Comparison of ENCODE assay signal across 1 cellular context in the genomic region with DNA sequence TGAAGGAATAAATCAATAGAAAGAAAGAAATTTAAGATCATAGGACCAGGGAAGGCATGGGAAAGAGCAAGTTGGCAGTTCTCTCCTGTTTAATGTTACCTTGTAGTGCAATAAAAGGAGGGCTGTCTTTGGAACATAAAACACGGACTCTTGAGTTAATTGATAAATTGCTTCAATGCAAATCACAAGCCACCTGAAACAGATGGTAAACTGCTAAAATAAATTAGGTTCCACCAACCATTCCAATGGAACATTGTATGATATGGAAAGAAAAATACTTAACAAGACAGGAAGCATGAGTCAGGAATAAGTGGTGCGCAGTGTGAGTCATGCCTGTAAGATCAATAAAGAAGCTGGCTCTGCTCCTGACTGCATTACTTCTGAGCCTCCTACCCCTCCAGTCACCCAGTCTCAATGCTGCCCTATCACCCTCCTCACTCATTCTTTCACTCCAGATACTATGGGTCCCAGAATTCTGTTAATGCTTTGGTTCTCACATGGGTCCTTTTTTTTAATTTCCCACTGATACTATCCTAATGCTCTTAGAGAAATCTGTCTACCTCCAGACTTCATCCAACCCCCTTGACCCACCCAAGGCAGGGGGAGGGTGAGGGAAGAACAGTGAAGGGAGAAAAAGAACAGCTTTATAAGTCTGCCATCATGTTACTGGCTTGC.
TF ChIP-seq lines count a peak whose summit lies in the region.

No MANE protein-coding gene starts in this region.

TF ChIP-seq in K562, 482 proteins besides CTCF, POLR2A, EP300 and RAD21 (continued from another document and continues in another):
- TF ChIP-seq, protein P1, sequence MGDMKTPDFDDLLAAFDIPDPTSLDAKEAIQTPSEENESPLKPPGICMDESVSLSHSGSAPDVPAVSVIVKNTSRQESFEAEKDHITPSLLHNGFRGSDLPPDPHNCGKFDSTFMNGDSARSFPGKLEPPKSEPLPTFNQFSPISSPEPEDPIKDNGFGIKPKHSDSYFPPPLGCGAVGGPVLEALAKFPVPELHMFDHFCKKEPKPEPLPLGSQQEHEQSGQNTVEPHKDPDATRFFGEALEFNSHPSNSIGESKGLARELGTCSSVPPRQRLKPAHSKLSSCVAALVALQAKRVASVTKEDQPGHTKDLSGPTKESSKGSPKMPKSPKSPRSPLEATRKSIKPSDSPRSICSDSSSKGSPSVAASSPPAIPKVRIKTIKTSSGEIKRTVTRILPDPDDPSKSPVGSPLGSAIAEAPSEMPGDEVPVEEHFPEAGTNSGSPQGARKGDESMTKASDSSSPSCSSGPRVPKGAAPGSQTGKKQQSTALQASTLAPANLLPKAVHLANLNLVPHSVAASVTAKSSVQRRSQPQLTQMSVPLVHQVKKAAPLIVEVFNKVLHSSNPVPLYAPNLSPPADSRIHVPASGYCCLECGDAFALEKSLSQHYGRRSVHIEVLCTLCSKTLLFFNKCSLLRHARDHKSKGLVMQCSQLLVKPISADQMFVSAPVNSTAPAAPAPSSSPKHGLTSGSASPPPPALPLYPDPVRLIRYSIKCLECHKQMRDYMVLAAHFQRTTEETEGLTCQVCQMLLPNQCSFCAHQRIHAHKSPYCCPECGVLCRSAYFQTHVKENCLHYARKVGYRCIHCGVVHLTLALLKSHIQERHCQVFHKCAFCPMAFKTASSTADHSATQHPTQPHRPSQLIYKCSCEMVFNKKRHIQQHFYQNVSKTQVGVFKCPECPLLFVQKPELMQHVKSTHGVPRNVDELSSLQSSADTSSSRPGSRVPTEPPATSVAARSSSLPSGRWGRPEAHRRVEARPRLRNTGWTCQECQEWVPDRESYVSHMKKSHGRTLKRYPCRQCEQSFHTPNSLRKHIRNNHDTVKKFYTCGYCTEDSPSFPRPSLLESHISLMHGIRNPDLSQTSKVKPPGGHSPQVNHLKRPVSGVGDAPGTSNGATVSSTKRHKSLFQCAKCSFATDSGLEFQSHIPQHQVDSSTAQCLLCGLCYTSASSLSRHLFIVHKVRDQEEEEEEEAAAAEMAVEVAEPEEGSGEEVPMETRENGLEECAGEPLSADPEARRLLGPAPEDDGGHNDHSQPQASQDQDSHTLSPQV (IDR thresholded peaks at IDR 0.05): peak; percentile 91
- TF ChIP-seq LARP7 (IDR thresholded peaks at IDR 0.05): no peak
- no peak for TF ChIP-seq RBBP5 (IDR thresholded peaks at IDR 0.05; ENCODE audit: borderline replicate concordance, insufficient read depth, low read length, poor library complexity, severe bottlenecking)
- TF ChIP-seq XRCC3 (IDR thresholded peaks at IDR 0.05): no peak
- TF ChIP-seq, protein P2, sequence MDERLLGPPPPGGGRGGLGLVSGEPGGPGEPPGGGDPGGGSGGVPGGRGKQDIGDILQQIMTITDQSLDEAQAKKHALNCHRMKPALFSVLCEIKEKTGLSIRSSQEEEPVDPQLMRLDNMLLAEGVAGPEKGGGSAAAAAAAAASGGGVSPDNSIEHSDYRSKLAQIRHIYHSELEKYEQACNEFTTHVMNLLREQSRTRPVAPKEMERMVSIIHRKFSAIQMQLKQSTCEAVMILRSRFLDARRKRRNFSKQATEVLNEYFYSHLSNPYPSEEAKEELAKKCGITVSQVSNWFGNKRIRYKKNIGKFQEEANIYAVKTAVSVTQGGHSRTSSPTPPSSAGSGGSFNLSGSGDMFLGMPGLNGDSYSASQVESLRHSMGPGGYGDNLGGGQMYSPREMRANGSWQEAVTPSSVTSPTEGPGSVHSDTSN (CRISPR knock-in tag; IDR thresholded peaks at IDR 0.05; ENCODE audit: low read depth): no peak
- TF ChIP-seq, protein P2 (tag; conservative IDR thresholded peaks at IDR 0.05; ENCODE audit: low read depth): no peak
- TF ChIP-seq SMAD3 (CRISPR knock-in tag; conservative IDR thresholded peaks at IDR 0.05): no peak
- no peak for TF ChIP-seq SRSF7 (optimal IDR thresholded peaks at IDR 0.05; ENCODE audit: low read depth, low read length)
- TF ChIP-seq, protein P3, sequence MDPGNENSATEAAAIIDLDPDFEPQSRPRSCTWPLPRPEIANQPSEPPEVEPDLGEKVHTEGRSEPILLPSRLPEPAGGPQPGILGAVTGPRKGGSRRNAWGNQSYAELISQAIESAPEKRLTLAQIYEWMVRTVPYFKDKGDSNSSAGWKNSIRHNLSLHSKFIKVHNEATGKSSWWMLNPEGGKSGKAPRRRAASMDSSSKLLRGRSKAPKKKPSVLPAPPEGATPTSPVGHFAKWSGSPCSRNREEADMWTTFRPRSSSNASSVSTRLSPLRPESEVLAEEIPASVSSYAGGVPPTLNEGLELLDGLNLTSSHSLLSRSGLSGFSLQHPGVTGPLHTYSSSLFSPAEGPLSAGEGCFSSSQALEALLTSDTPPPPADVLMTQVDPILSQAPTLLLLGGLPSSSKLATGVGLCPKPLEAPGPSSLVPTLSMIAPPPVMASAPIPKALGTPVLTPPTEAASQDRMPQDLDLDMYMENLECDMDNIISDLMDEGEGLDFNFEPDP (CRISPR knock-in tag; IDR thresholded peaks at IDR 0.05): 0 out of 2 replicates have a peak, but pooled peaks have one; percentile 7
- TF ChIP-seq, protein P4, sequence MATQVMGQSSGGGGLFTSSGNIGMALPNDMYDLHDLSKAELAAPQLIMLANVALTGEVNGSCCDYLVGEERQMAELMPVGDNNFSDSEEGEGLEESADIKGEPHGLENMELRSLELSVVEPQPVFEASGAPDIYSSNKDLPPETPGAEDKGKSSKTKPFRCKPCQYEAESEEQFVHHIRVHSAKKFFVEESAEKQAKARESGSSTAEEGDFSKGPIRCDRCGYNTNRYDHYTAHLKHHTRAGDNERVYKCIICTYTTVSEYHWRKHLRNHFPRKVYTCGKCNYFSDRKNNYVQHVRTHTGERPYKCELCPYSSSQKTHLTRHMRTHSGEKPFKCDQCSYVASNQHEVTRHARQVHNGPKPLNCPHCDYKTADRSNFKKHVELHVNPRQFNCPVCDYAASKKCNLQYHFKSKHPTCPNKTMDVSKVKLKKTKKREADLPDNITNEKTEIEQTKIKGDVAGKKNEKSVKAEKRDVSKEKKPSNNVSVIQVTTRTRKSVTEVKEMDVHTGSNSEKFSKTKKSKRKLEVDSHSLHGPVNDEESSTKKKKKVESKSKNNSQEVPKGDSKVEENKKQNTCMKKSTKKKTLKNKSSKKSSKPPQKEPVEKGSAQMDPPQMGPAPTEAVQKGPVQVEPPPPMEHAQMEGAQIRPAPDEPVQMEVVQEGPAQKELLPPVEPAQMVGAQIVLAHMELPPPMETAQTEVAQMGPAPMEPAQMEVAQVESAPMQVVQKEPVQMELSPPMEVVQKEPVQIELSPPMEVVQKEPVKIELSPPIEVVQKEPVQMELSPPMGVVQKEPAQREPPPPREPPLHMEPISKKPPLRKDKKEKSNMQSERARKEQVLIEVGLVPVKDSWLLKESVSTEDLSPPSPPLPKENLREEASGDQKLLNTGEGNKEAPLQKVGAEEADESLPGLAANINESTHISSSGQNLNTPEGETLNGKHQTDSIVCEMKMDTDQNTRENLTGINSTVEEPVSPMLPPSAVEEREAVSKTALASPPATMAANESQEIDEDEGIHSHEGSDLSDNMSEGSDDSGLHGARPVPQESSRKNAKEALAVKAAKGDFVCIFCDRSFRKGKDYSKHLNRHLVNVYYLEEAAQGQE (CRISPR knock-in tag; IDR thresholded peaks at IDR 0.05; ENCODE audit: low read depth): no peak
- peak; percentile 77 for TF ChIP-seq POLR2H (tag; IDR thresholded peaks at IDR 0.05; ENCODE audit: low read depth)
- TF ChIP-seq ARID1B (IDR thresholded peaks at IDR 0.05): peak; percentile 94
- TF ChIP-seq, protein P5, sequence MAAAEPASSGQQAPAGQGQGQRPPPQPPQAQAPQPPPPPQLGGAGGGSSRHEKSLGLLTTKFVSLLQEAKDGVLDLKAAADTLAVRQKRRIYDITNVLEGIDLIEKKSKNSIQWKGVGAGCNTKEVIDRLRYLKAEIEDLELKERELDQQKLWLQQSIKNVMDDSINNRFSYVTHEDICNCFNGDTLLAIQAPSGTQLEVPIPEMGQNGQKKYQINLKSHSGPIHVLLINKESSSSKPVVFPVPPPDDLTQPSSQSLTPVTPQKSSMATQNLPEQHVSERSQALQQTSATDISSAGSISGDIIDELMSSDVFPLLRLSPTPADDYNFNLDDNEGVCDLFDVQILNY (CRISPR knock-in tag; IDR thresholded peaks at IDR 0.05): no peak
- TF ChIP-seq CSDE1 (IDR thresholded peaks at IDR 0.05): no peak
- 0 out of 2 replicates have a peak, but pooled peaks have one; percentile 58 for TF ChIP-seq ZNF76 (CRISPR knock-in tag; IDR thresholded peaks at IDR 0.05; ENCODE audit: borderline replicate concordance)
- no peak for TF ChIP-seq SNIP1 (IDR thresholded peaks at IDR 0.05; ENCODE audit: low read depth)
- TF ChIP-seq FOXA1 (IDR thresholded peaks at IDR 0.05; ENCODE audit: borderline replicate concordance): no peak
- TF ChIP-seq, protein P6, sequence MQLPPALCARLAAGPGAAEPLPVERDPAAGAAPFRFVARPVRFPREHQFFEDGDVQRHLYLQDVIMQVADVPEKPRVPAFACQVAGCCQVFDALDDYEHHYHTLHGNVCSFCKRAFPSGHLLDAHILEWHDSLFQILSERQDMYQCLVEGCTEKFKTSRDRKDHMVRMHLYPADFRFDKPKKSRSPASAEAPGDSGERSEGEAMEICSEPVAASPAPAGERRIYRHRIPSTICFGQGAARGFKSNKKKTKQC (CRISPR knock-in tag; IDR thresholded peaks at IDR 0.05): no peak
- TF ChIP-seq NFE2 (IDR thresholded peaks at IDR 0.05; ENCODE audit: low read depth): peak; percentile 95
- no peak for TF ChIP-seq ZNF146 (CRISPR knock-in tag; IDR thresholded peaks at IDR 0.05; ENCODE audit: unreplicated experiment)
- TF ChIP-seq, protein P7, sequence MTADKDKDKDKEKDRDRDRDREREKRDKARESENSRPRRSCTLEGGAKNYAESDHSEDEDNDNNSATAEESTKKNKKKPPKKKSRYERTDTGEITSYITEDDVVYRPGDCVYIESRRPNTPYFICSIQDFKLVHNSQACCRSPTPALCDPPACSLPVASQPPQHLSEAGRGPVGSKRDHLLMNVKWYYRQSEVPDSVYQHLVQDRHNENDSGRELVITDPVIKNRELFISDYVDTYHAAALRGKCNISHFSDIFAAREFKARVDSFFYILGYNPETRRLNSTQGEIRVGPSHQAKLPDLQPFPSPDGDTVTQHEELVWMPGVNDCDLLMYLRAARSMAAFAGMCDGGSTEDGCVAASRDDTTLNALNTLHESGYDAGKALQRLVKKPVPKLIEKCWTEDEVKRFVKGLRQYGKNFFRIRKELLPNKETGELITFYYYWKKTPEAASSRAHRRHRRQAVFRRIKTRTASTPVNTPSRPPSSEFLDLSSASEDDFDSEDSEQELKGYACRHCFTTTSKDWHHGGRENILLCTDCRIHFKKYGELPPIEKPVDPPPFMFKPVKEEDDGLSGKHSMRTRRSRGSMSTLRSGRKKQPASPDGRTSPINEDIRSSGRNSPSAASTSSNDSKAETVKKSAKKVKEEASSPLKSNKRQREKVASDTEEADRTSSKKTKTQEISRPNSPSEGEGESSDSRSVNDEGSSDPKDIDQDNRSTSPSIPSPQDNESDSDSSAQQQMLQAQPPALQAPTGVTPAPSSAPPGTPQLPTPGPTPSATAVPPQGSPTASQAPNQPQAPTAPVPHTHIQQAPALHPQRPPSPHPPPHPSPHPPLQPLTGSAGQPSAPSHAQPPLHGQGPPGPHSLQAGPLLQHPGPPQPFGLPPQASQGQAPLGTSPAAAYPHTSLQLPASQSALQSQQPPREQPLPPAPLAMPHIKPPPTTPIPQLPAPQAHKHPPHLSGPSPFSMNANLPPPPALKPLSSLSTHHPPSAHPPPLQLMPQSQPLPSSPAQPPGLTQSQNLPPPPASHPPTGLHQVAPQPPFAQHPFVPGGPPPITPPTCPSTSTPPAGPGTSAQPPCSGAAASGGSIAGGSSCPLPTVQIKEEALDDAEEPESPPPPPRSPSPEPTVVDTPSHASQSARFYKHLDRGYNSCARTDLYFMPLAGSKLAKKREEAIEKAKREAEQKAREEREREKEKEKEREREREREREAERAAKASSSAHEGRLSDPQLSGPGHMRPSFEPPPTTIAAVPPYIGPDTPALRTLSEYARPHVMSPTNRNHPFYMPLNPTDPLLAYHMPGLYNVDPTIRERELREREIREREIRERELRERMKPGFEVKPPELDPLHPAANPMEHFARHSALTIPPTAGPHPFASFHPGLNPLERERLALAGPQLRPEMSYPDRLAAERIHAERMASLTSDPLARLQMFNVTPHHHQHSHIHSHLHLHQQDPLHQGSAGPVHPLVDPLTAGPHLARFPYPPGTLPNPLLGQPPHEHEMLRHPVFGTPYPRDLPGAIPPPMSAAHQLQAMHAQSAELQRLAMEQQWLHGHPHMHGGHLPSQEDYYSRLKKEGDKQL (CRISPR knock-in tag; IDR thresholded peaks at IDR 0.05; ENCODE audit: borderline replicate concordance): no peak
- no peak for TF ChIP-seq MBD2 (IDR thresholded peaks at IDR 0.05; ENCODE audit: borderline replicate concordance, low read depth)
- TF ChIP-seq, protein P8, sequence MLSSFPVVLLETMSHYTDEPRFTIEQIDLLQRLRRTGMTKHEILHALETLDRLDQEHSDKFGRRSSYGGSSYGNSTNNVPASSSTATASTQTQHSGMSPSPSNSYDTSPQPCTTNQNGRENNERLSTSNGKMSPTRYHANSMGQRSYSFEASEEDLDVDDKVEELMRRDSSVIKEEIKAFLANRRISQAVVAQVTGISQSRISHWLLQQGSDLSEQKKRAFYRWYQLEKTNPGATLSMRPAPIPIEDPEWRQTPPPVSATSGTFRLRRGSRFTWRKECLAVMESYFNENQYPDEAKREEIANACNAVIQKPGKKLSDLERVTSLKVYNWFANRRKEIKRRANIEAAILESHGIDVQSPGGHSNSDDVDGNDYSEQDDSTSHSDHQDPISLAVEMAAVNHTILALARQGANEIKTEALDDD (IDR thresholded peaks at IDR 0.05): peak; percentile 46; the same call in 1 of the 2 replicates
- no peak for TF ChIP-seq YBX1 (IDR thresholded peaks at IDR 0.05)
- TF ChIP-seq, protein P9, sequence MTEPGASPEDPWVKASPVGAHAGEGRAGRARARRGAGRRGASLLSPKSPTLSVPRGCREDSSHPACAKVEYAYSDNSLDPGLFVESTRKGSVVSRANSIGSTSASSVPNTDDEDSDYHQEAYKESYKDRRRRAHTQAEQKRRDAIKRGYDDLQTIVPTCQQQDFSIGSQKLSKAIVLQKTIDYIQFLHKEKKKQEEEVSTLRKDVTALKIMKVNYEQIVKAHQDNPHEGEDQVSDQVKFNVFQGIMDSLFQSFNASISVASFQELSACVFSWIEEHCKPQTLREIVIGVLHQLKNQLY (CRISPR knock-in tag; conservative IDR thresholded peaks at IDR 0.05): no peak
- no peak for TF ChIP-seq BRD4 (IDR thresholded peaks at IDR 0.05)
- no peak for TF ChIP-seq NBN (IDR thresholded peaks at IDR 0.05; ENCODE audit: low read depth)
- TF ChIP-seq, protein P10, sequence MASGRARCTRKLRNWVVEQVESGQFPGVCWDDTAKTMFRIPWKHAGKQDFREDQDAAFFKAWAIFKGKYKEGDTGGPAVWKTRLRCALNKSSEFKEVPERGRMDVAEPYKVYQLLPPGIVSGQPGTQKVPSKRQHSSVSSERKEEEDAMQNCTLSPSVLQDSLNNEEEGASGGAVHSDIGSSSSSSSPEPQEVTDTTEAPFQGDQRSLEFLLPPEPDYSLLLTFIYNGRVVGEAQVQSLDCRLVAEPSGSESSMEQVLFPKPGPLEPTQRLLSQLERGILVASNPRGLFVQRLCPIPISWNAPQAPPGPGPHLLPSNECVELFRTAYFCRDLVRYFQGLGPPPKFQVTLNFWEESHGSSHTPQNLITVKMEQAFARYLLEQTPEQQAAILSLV (tag; IDR thresholded peaks at IDR 0.05): no peak
- no peak for TF ChIP-seq FUS (optimal IDR thresholded peaks at IDR 0.05; ENCODE audit: low read depth, low read length)
- no peak for TF ChIP-seq GTF2F1 (IDR thresholded peaks at IDR 0.05; ENCODE audit: low read depth, low read length)
- peak; percentile 88 for TF ChIP-seq BACH1 (tag; IDR thresholded peaks at IDR 0.05)
- no peak for TF ChIP-seq ARHGAP35 (IDR thresholded peaks at IDR 0.05; ENCODE audit: partially characterized antibody)
